Comparison of ENCODE assay signal across 18 cellular contexts in genomic region chr19:49583239-49583638, GRCh38. TPM values are rescaled to one million over a fixed set of nuclear protein-coding genes. Genes with fewer than 3 reads are reported as not detected.
DNase-seq lines count a peak whose midpoint lies in the region; ATAC-seq, FAIRE-seq and TF ChIP-seq lines count a peak whose summit lies in the region.
"Had no signal": no experiment of that assay in that cellular context is flagged by ENCODE, and none has a peak within 500 bp of the region (broad histone marks: within the 10 kb centered on the region; RNA-seq: fewer than 3 reads in every experiment).

No MANE protein-coding gene starts in this region.

- H3K27ac ChIP-seq in K562 (ENCODE audit: extremely low read depth, low read depth, low read length): no peak overlapping the region
- H3K27ac ChIP-seq: BLaER1 treated with 17β-estradiol and CSF1 and Interleukin-3, amounts not matched to agents 10 nM and 100 nM had no signal

- no peak overlapping the region for H3K4me3 ChIP-seq in K562
- H3K4me3 ChIP-seq: BLaER1 treated with 17β-estradiol and CSF1 and Interleukin-3, amounts not matched to agents 10 nM and 100 nM; GM12878; GM23338; HAP-1 had no signal

- H3K36me3 Mint-ChIP-seq in activated CD8-positive, alpha-beta memory T cell treated with anti-CD3 and anti-CD28 coated beads, Interleukin-2, amount 10 ng/mL, durations not matched to agents 7 days and 5 days: peaks cover 2% of the 10 kb centered on the region
- H3K36me3 Mint-ChIP-seq in Calu3 (ENCODE audit: insufficient read depth, unreplicated experiment): peaks cover 41% of the 10 kb centered on the region
- H3K36me3 Mint-ChIP-seq: CD4-positive, CD25-positive, alpha-beta regulatory T cell had no signal

- peaks cover 4% of the 10 kb centered on the region; the same call in 1 of the 3 replicates for H3K36me3 ChIP-seq in K562 (ENCODE audit: control insufficient read depth, insufficient read depth, low read length)

- peaks cover 11 to 13% of the 10 kb centered on the region in 2 experiments; a peak in 4 of 5 replicates for H3K4me1 ChIP-seq in K562 (replicated peaks in 1 of 2; ENCODE audit: control insufficient read depth in 2 of 2, insufficient read depth in 2 of 2, low read length in 2 of 2)

- no peak for TF ChIP-seq POLR2A in K562 (conservative IDR thresholded peaks at IDR 0.05)

- in situ Hi-C loops in K562 (cut with MboI): no loop called here

- H3K9ac ChIP-seq in K562 (ENCODE audit: insufficient read depth in 1 of 2, low read depth in 2 of 2, low read length in 2 of 2): peak overlapping the region in 1 of 2 experiments; percentile 6; a peak in 1 of 4 replicates

- H3K4me2 ChIP-seq in K562 (ENCODE audit: insufficient read depth, low read length): no peak overlapping the region
- H3K4me2 ChIP-seq: BLaER1 treated with 17β-estradiol and CSF1 and Interleukin-3, amounts not matched to agents 10 nM and 100 nM; GM23338 had no signal

- POLR2A ChIA-PET in K562 (lab: Yijun Ruan, JAX): interaction anchor here (1.0 to 1.1 kb wide), 2 partner anchors 59 to 92 kb away, joined by 3 to 4 read pairs; partner anchors contain the start of gene SCAF1

- H3K27ac Mint-ChIP-seq in activated CD8-positive, alpha-beta memory T cell treated with anti-CD3 and anti-CD28 coated beads, Interleukin-2, amount 10 ng/mL, durations not matched to agents 7 days and 5 days: peak overlapping the region; percentile 2
- no peak overlapping the region for H3K27ac Mint-ChIP-seq in Calu3 (ENCODE audit: unreplicated experiment)
- H3K27ac Mint-ChIP-seq: CD4-positive, CD25-positive, alpha-beta regulatory T cell; GM23338; HFFc6 had no signal

- FAIRE-seq in K562 (lab: Jason Lieb, UNC): no peak
- FAIRE-seq: GM12878, GM18507, HTR-8/SVneo had no signal

- intact Hi-C loops in Calu3 (cut with micrococcal nuclease; ENCODE audit: unreplicated experiment): no loop called here
- intact Hi-C loops in K562 (cut with micrococcal nuclease): no loop called here

- peak overlapping the region; percentile 60 for H2AFZ ChIP-seq in K562 (ENCODE audit: low read depth, low read length)
- H2AFZ ChIP-seq: GM23338 had no signal

- no peak for TF ChIP-seq CTCF in Calu3 (IDR thresholded peaks at IDR 0.05; ENCODE audit: unreplicated experiment)
- TF ChIP-seq CTCF in K562 (IDR thresholded peaks at IDR 0.05 in 2 of 3, conservative IDR thresholded peaks at IDR 0.05 in 1 of 3; ENCODE audit: insufficient read depth in 2 of 3, low read depth in 1 of 3, low read length in 3 of 3): no peak

- peaks cover 2% of the 10 kb centered on the region for H3K27me3 Mint-ChIP-seq in activated CD8-positive, alpha-beta memory T cell treated with anti-CD3 and anti-CD28 coated beads, Interleukin-2, amount 10 ng/mL, durations not matched to agents 7 days and 5 days
- H3K27me3 Mint-ChIP-seq in Calu3 (ENCODE audit: unreplicated experiment): no peaks in the 10 kb centered on the region
- H3K27me3 Mint-ChIP-seq: CD4-positive, CD25-positive, alpha-beta regulatory T cell had no signal

- no peaks in the 10 kb centered on the region for H3K27me3 ChIP-seq in K562 (ENCODE audit: control insufficient read depth in 2 of 2, insufficient read depth in 2 of 2, low read length in 2 of 2)
- H3K27me3 ChIP-seq: BLaER1 treated with 17β-estradiol and CSF1 and Interleukin-3, amounts not matched to agents 10 nM and 100 nM had no signal

- ATAC-seq in activated CD8-positive, alpha-beta memory T cell treated with anti-CD3 and anti-CD28 coated beads, Interleukin-2, amount 10 ng/mL, durations not matched to agents 7 days and 5 days: no peak
- ATAC-seq in K562 (no peak), GM21576 (IDR thresholded peaks at IDR 0.05; ENCODE audit: unreplicated experiment) (no peak)
- ATAC-seq: GM12878, GM23338 had no signal

- H3K79me2 ChIP-seq in K562 (ENCODE audit: control insufficient read depth, insufficient read depth, low read length): peaks cover 21% of the 10 kb centered on the region

- H3K9me1 ChIP-seq in K562 (ENCODE audit: control insufficient read depth, insufficient read depth, low read length): no peaks in the 10 kb centered on the region

- no peak for TF ChIP-seq EP300 in K562 (IDR thresholded peaks at IDR 0.05; ENCODE audit: low read length)

- BruUV-seq in Calu3 (replicated peaks; lab: Mats Ljungman, UMichigan) (TSS peak; percentile 18), K562 (replicated peaks; lab: Mats Ljungman, UMichigan) (no TSS peak)

- TF ChIP-seq RAD21 in K562 (CRISPR knock-in tag; conservative IDR thresholded peaks at IDR 0.05 in 1 of 2, IDR thresholded peaks at IDR 0.05 in 1 of 2): no peak

- no peak for DNase-seq in activated CD8-positive, alpha-beta memory T cell treated with anti-CD3 and anti-CD28 coated beads, Interleukin-2, amount 10 ng/mL, durations not matched to agents 7 days and 5 days
- DNase-seq in activated CD8-positive, alpha-beta memory T cell treated with anti-CD3 and anti-CD28 coated beads, Interleukin-2, amount 50 U/mL, for 48 hours: no peak
- DNase-seq in Calu3 (no peak), K562 (ENCODE audit: extremely low read depth in 1 of 4, low spot score in 3 of 4) (no peak), NCI-H2196 (lab: John Stamatoyannopoulos, UW; ENCODE audit: unreplicated experiment) (no peak)
- DNase-seq: 8988T; ACHN; CD4-positive, CD25-positive, alpha-beta regulatory T cell; DMS79; HFFc6 had no signal

- peaks cover 22% of the 10 kb centered on the region for H3K4me1 Mint-ChIP-seq in activated CD8-positive, alpha-beta memory T cell treated with anti-CD3 and anti-CD28 coated beads, Interleukin-2, amount 10 ng/mL, durations not matched to agents 7 days and 5 days
- H3K4me1 Mint-ChIP-seq in Calu3 (ENCODE audit: low read depth, unreplicated experiment): peaks cover 23% of the 10 kb centered on the region

- CTCF ChIA-PET in activated CD8-positive, alpha-beta memory T cell treated with anti-CD3 and anti-CD28 coated beads, Interleukin-2, amount 10 ng/mL, durations not matched to agents 7 days and 5 days (lab: Charles Lee): interaction anchor here (1.3 kb wide), 1 partner anchor 13 kb away, joined by 4 read pairs; no protein-coding TSS in a partner anchor
- CTCF ChIA-PET in Calu3 (lab: Charles Lee) (interaction anchor here (0.6 to 0.7 kb wide), 2 partner anchors 140 to 350 kb away, joined by 5 to 6 read pairs; no protein-coding TSS in a partner anchor), K562 (lab: Yijun Ruan, JAX; ENCODE audit: low intra/inter-chr PET ratio) (no interaction called here)

- H3K9me3 ChIP-seq in K562 (replicated peaks; ENCODE audit: control insufficient read depth, insufficient read depth, low read depth, low read length): no peaks in the 10 kb centered on the region
- H3K9me3 ChIP-seq: BLaER1 treated with 17β-estradiol and CSF1 and Interleukin-3, amounts not matched to agents 10 nM and 100 nM; HAP-1 had no signal

- WGBS in K562 (ENCODE audit: insufficient coverage, low coverage, missing lambda C conversion rate): 17% methylated on average over 2 of the region's 2 CpGs

- H3K9me3 Mint-ChIP-seq in activated CD8-positive, alpha-beta memory T cell treated with anti-CD3 and anti-CD28 coated beads, Interleukin-2, amount 10 ng/mL, durations not matched to agents 7 days and 5 days (ENCODE audit: low read depth): no peaks in the 10 kb centered on the region
- no peaks in the 10 kb centered on the region for H3K9me3 Mint-ChIP-seq in Calu3 (ENCODE audit: low read depth, unreplicated experiment)
- H3K9me3 Mint-ChIP-seq: GM23338, HFFc6 had no signal

- no peak overlapping the region for H3K4me3 Mint-ChIP-seq in activated CD8-positive, alpha-beta memory T cell treated with anti-CD3 and anti-CD28 coated beads, Interleukin-2, amount 10 ng/mL, durations not matched to agents 7 days and 5 days
- no peak overlapping the region for H3K4me3 Mint-ChIP-seq in Calu3 (ENCODE audit: low read depth, unreplicated experiment)
- H3K4me3 Mint-ChIP-seq: CD4-positive, CD25-positive, alpha-beta regulatory T cell; GM23338; HFFc6 had no signal

- no peaks in the 10 kb centered on the region for H4K20me1 ChIP-seq in K562 (replicated peaks; ENCODE audit: control insufficient read depth, insufficient read depth, low read length)

RNA-seq across cellular contexts. Expression of gene PRRG2, which starts 2.1 kb away (rescaled TPM):
- total RNA-seq in activated CD8-positive, alpha-beta memory T cell treated with anti-CD3 and anti-CD28 coated beads, Interleukin-2, amount 10 ng/mL, durations not matched to agents 7 days and 5 days: 1 to 10 TPM in 1 of 2 experiments, under 1 TPM in 1; 0.49 to 2.4 TPM
- total RNA-seq in Calu3 (2022): 19.0 and 22.1 TPM in 2 replicates
- total RNA-seq in K562 (2011; cell fraction: chromatin; rRNA removed; ENCODE audit: low replicate concordance): 2.2 TPM in 1 of 2 replicates, not detected in the other
- total RNA-seq in K562 (2011; cell fraction: nucleolus; rRNA removed): 3.0 and 4.7 TPM in 2 replicates
- total RNA-seq in K562 (2011; cell fraction: nucleoplasm; rRNA removed): 2.6 and 2.9 TPM in 2 replicates
- 0.73 and 2.3 TPM in 2 replicates for total RNA-seq in K562 (2014; rRNA removed)
- 0.33 TPM in 1 of 2 replicates, not detected in the other for total RNA-seq in K562 (2014; rRNA removed; fragmentation: Illumina TruSeq; extraction: Trizol)
- total RNA-seq in K562 (2015; rRNA removed; fragmentation: Illumina TruSeq; extraction: Trizol): 0.65 and 0.94 TPM in 2 replicates
- total RNA-seq in K562 (2021): 1.1 TPM in 2 replicates
- 0.13 and 0.20 TPM in 2 replicates for polyA plus RNA-seq in K562 (2011; rRNA removed)
- 0.29 and 1.2 TPM in 2 replicates for polyA plus RNA-seq in K562 (2011; cell fraction: cytosol; rRNA removed)
- 0.44 and 0.55 TPM in 2 replicates for polyA plus RNA-seq in K562 (2011; cell fraction: nucleus; rRNA removed)
- polyA plus RNA-seq in K562 (2012): 0.35 and 0.48 TPM in 2 replicates
- 0.12 and 0.36 TPM in 2 replicates for polyA plus RNA-seq in K562 (2014; fragmentation: Illumina TruSeq; extraction: Trizol)
- under 1 TPM; 0.06 to 0.11 TPM for polyA plus RNA-seq in K562 (2014; fragmentation: Nextera tagmentation; extraction: Ambion mirVana)
- 1.1 and 1.4 TPM in 2 replicates for polyA plus RNA-seq in K562 (2014; rRNA removed)
- 0.33 and 0.46 TPM in 2 replicates for polyA minus RNA-seq in K562 (2011; rRNA and poly(A)+ RNA removed)
- polyA minus RNA-seq in K562 (2011; cell fraction: cytosol; rRNA and poly(A)+ RNA removed): 1.4 and 1.5 TPM in 2 replicates
- polyA minus RNA-seq in K562 (2011; cell fraction: nucleus; rRNA and poly(A)+ RNA removed): 2.2 and 2.6 TPM in 2 replicates
- total RNA-seq: G401 had no signal
- polyA plus RNA-seq: CD4-positive, CD25-positive, alpha-beta regulatory T cell had no signal

RNA-seq across cellular contexts. Expression of gene NOSIP, which starts 2.9 kb away (rescaled TPM):
- total RNA-seq in activated CD8-positive, alpha-beta memory T cell treated with anti-CD3 and anti-CD28 coated beads, Interleukin-2, amount 10 ng/mL, durations not matched to agents 7 days and 5 days: 10 to 100 TPM; 77.3 to 96.1 TPM
- 76.9 and 81.2 TPM in 2 replicates for total RNA-seq in Calu3 (2022)
- 37.6 and 115 TPM in 2 replicates for total RNA-seq in K562 (2011; cell fraction: chromatin; rRNA removed; ENCODE audit: low replicate concordance)
- total RNA-seq in K562 (2011; cell fraction: nucleolus; rRNA removed): 84.5 and 91.1 TPM in 2 replicates
- total RNA-seq in K562 (2011; cell fraction: nucleoplasm; rRNA removed): 70.0 and 84.8 TPM in 2 replicates
- 153 and 184 TPM in 2 replicates for total RNA-seq in K562 (2014; rRNA removed)
- 29.5 and 44.9 TPM in 2 replicates for total RNA-seq in K562 (2014; rRNA removed; fragmentation: Illumina TruSeq; extraction: Trizol)
- 109 and 112 TPM in 2 replicates for total RNA-seq in K562 (2015; rRNA removed; fragmentation: Illumina TruSeq; extraction: Trizol)
- total RNA-seq in K562 (2021): 118 and 130 TPM in 2 replicates
- polyA plus RNA-seq in K562 (2011; rRNA removed): 79.9 and 94.3 TPM in 2 replicates
- polyA plus RNA-seq in K562 (2011; cell fraction: cytosol; rRNA removed): 138 and 295 TPM in 2 replicates
- polyA plus RNA-seq in K562 (2011; cell fraction: nucleus; rRNA removed): 106 and 158 TPM in 2 replicates
- polyA plus RNA-seq in K562 (2012): 116 and 136 TPM in 2 replicates
- polyA plus RNA-seq in K562 (2014; fragmentation: Illumina TruSeq; extraction: Trizol): 56.7 and 111 TPM in 2 replicates
- polyA plus RNA-seq in K562 (2014; fragmentation: Nextera tagmentation; extraction: Ambion mirVana): 10 to 100 TPM; 14.4 to 42.1 TPM
- 147 and 151 TPM in 2 replicates for polyA plus RNA-seq in K562 (2014; rRNA removed)
- 47.8 and 60.4 TPM in 2 replicates for polyA minus RNA-seq in K562 (2011; rRNA and poly(A)+ RNA removed)
- polyA minus RNA-seq in K562 (2011; cell fraction: cytosol; rRNA and poly(A)+ RNA removed): 60.8 and 65.8 TPM in 2 replicates
- 29.6 and 41.9 TPM in 2 replicates for polyA minus RNA-seq in K562 (2011; cell fraction: nucleus; rRNA and poly(A)+ RNA removed)

RNA-seq across cellular contexts. Expression of gene PRR12, which starts 7.7 kb away (rescaled TPM):
- 10 to 100 TPM; 34.8 to 46.5 TPM for total RNA-seq in activated CD8-positive, alpha-beta memory T cell treated with anti-CD3 and anti-CD28 coated beads, Interleukin-2, amount 10 ng/mL, durations not matched to agents 7 days and 5 days
- total RNA-seq in Calu3 (2022) (51.4 and 53.0 TPM in 2 replicates), K562 (2014; rRNA removed) (1.5 and 2.8 TPM in 2 replicates), K562 (2014; rRNA removed; fragmentation: Illumina TruSeq; extraction: Trizol) (0.29 and 0.33 TPM in 2 replicates), K562 (2015; rRNA removed; fragmentation: Illumina TruSeq; extraction: Trizol) (0.98 and 1.7 TPM in 2 replicates), K562 (2021) (18.8 and 21.1 TPM in 2 replicates)
- 7.0 and 14.7 TPM in 2 replicates for total RNA-seq in K562 (2011; cell fraction: chromatin; rRNA removed; ENCODE audit: low replicate concordance)
- total RNA-seq in K562 (2011; cell fraction: nucleolus; rRNA removed): 4.5 and 4.9 TPM in 2 replicates
- total RNA-seq in K562 (2011; cell fraction: nucleoplasm; rRNA removed): 5.6 and 6.6 TPM in 2 replicates
- polyA plus RNA-seq in K562 (2011; rRNA removed) (0.24 and 0.57 TPM in 2 replicates), K562 (2014; fragmentation: Illumina TruSeq; extraction: Trizol) (3.0 and 6.1 TPM in 2 replicates), K562 (2014; fragmentation: Nextera tagmentation; extraction: Ambion mirVana) (under 1 TPM; 0.01 TPM), K562 (2014; rRNA removed) (4.7 and 7.0 TPM in 2 replicates)
- 0.13 and 0.40 TPM in 2 replicates for polyA plus RNA-seq in K562 (2011; cell fraction: cytosol; rRNA removed)
- 1.9 and 3.1 TPM in 2 replicates for polyA plus RNA-seq in K562 (2011; cell fraction: nucleus; rRNA removed)
- 8.8 and 10.2 TPM in 2 replicates for polyA plus RNA-seq in K562 (2012)
- polyA minus RNA-seq in K562 (2011; rRNA and poly(A)+ RNA removed): 0.21 and 0.25 TPM in 2 replicates
- polyA minus RNA-seq in K562 (2011; cell fraction: cytosol; rRNA and poly(A)+ RNA removed): 3.7 and 5.3 TPM in 2 replicates
- 0.81 and 3.3 TPM in 2 replicates for polyA minus RNA-seq in K562 (2011; cell fraction: nucleus; rRNA and poly(A)+ RNA removed)

RNA-seq across cellular contexts. Expression of gene RCN3, which starts 55.4 kb away (rescaled TPM):
- total RNA-seq in activated CD8-positive, alpha-beta memory T cell treated with anti-CD3 and anti-CD28 coated beads, Interleukin-2, amount 10 ng/mL, durations not matched to agents 7 days and 5 days: under 1 TPM; 0.19 to 0.53 TPM
- total RNA-seq in Calu3 (2022) (5.0 and 7.6 TPM in 2 replicates), K562 (2014; rRNA removed) (14.1 and 17.7 TPM in 2 replicates), K562 (2014; rRNA removed; fragmentation: Illumina TruSeq; extraction: Trizol) (0.70 and 1.3 TPM in 2 replicates), K562 (2015; rRNA removed; fragmentation: Illumina TruSeq; extraction: Trizol) (2.6 and 3.2 TPM in 2 replicates), K562 (2021) (9.0 TPM in 2 replicates)
- total RNA-seq in K562 (2011; cell fraction: chromatin; rRNA removed; ENCODE audit: low replicate concordance): 2.7 and 4.6 TPM in 2 replicates
- 6.2 and 9.2 TPM in 2 replicates for total RNA-seq in K562 (2011; cell fraction: nucleolus; rRNA removed)
- 6.4 and 6.9 TPM in 2 replicates for total RNA-seq in K562 (2011; cell fraction: nucleoplasm; rRNA removed)
- polyA plus RNA-seq in K562 (2011; rRNA removed) (1.6 and 3.3 TPM in 2 replicates), K562 (2014; fragmentation: Illumina TruSeq; extraction: Trizol) (2.0 and 6.4 TPM in 2 replicates), K562 (2014; fragmentation: Nextera tagmentation; extraction: Ambion mirVana) (under 1 TPM; 0.43 to 0.76 TPM), K562 (2014; rRNA removed) (4.9 and 6.8 TPM in 2 replicates)
- 4.5 and 6.6 TPM in 2 replicates for polyA plus RNA-seq in K562 (2011; cell fraction: cytosol; rRNA removed)
- polyA plus RNA-seq in K562 (2011; cell fraction: nucleus; rRNA removed): 5.2 TPM in 2 replicates
- polyA plus RNA-seq in K562 (2012): 4.2 and 4.7 TPM in 2 replicates
- polyA minus RNA-seq in K562 (2011; rRNA and poly(A)+ RNA removed): 0.15 and 0.25 TPM in 2 replicates
- 3.2 and 8.5 TPM in 2 replicates for polyA minus RNA-seq in K562 (2011; cell fraction: cytosol; rRNA and poly(A)+ RNA removed)
- polyA minus RNA-seq in K562 (2011; cell fraction: nucleus; rRNA and poly(A)+ RNA removed): 1.5 and 2.7 TPM in 2 replicates

RNA-seq across cellular contexts. Expression of gene RRAS, which starts 56.7 kb away (rescaled TPM):
- 1 to 10 TPM; 6.6 to 9.6 TPM for total RNA-seq in activated CD8-positive, alpha-beta memory T cell treated with anti-CD3 and anti-CD28 coated beads, Interleukin-2, amount 10 ng/mL, durations not matched to agents 7 days and 5 days
- total RNA-seq in Calu3 (2022) (70.4 and 82.2 TPM in 2 replicates), K562 (2014; rRNA removed) (8.2 and 10.4 TPM in 2 replicates), K562 (2014; rRNA removed; fragmentation: Illumina TruSeq; extraction: Trizol) (1.5 and 1.7 TPM in 2 replicates), K562 (2015; rRNA removed; fragmentation: Illumina TruSeq; extraction: Trizol) (3.1 and 3.7 TPM in 2 replicates), K562 (2021) (8.3 and 9.3 TPM in 2 replicates)
- total RNA-seq in K562 (2011; cell fraction: chromatin; rRNA removed; ENCODE audit: low replicate concordance): 2.5 and 10.0 TPM in 2 replicates
- total RNA-seq in K562 (2011; cell fraction: nucleolus; rRNA removed): 9.5 and 11.2 TPM in 2 replicates
- total RNA-seq in K562 (2011; cell fraction: nucleoplasm; rRNA removed): 8.0 and 8.3 TPM in 2 replicates
- polyA plus RNA-seq in K562 (2011; rRNA removed) (15.4 and 16.4 TPM in 2 replicates), K562 (2014; fragmentation: Illumina TruSeq; extraction: Trizol) (8.5 and 13.9 TPM in 2 replicates), K562 (2014; fragmentation: Nextera tagmentation; extraction: Ambion mirVana) (1 to 10 TPM in 1 of 2 experiments, under 1 TPM in 1; 0.70 to 1.3 TPM), K562 (2014; rRNA removed) (17.3 and 18.3 TPM in 2 replicates)
- 26.0 and 54.3 TPM in 2 replicates for polyA plus RNA-seq in K562 (2011; cell fraction: cytosol; rRNA removed)
- polyA plus RNA-seq in K562 (2011; cell fraction: nucleus; rRNA removed): 19.7 and 39.0 TPM in 2 replicates
- polyA plus RNA-seq in K562 (2012): 14.8 and 16.2 TPM in 2 replicates
- 1.2 and 2.7 TPM in 2 replicates for polyA minus RNA-seq in K562 (2011; rRNA and poly(A)+ RNA removed)
- polyA minus RNA-seq in K562 (2011; cell fraction: cytosol; rRNA and poly(A)+ RNA removed): 5.5 and 8.4 TPM in 2 replicates
- 2.0 TPM in 2 replicates for polyA minus RNA-seq in K562 (2011; cell fraction: nucleus; rRNA and poly(A)+ RNA removed)
